Comparison of ENCODE assay signal across 8 cellular contexts in genomic region chr15:59532770-59533379, GRCh38.
DNase-seq lines count a peak whose midpoint lies in the region; ATAC-seq and TF ChIP-seq lines count a peak whose summit lies in the region.

No MANE protein-coding gene starts in this region.

- H3K4me1 ChIP-seq in CD8-positive, alpha-beta T cell (ENCODE audit: insufficient read depth, low read length) = no peaks in the 10 kb centered on the region

- CTCF ChIA-PET in CD8-positive, alpha-beta T cell (lab: Charles Lee) = interaction anchor here (0.6 to 4.0 kb wide), 19 partner anchors 9 to 1489 kb away, joined by 3 to 23 read pairs (median 4); no protein-coding TSS in a partner anchor

- H3K9me3 ChIP-seq in CD8-positive, alpha-beta T cell (ENCODE audit: low read length) = no peaks in the 10 kb centered on the region

- H3K9me3 Mint-ChIP-seq in CD8-positive, alpha-beta T cell = no peaks in the 10 kb centered on the region
- no peaks in the 10 kb centered on the region for H3K9me3 Mint-ChIP-seq in activated naive CD8-positive, alpha-beta T cell treated with anti-CD3 and anti-CD28 coated beads, Interleukin-2, amount 50 U/mL, for 24 hours
- H3K9me3 Mint-ChIP-seq in stimulated activated naive CD8-positive, alpha-beta T cell treated with anti-CD3 and anti-CD28 coated beads, Interleukin-15, amount 100 ng/mL, for 72 hours = no peaks in the 10 kb centered on the region

- H3K27ac Mint-ChIP-seq in CD8-positive, alpha-beta T cell = no peak overlapping the region
- H3K27ac Mint-ChIP-seq in activated naive CD8-positive, alpha-beta T cell treated with anti-CD3 and anti-CD28 coated beads, Interleukin-2, amount 50 U/mL, for 24 hours = no peak overlapping the region
- H3K27ac Mint-ChIP-seq in stimulated activated naive CD8-positive, alpha-beta T cell treated with anti-CD3 and anti-CD28 coated beads, Interleukin-15, amount 100 ng/mL, for 72 hours = no peak overlapping the region

- POLR2A ChIA-PET in CD8-positive, alpha-beta T cell (lab: Charles Lee) = no interaction called here

- peak in 1 of 7 experiments; percentile 18 for DNase-seq in CD8-positive, alpha-beta T cell
- peak; percentile 15 to 69 for DNase-seq in NCI-H524 (lab: John Stamatoyannopoulos, UW)
- peak; percentile 23 for DNase-seq in activated naive CD8-positive, alpha-beta T cell treated with anti-CD3 and anti-CD28 coated beads, Interleukin-2, amount 50 U/mL, for 24 hours
- DNase-seq in iPS-NIHi7 (ENCODE audit: extremely low spot score) = peak; percentile 40
- DNase-seq in stimulated activated naive CD8-positive, alpha-beta T cell treated with anti-CD3 and anti-CD28 coated beads, Interleukin-15, amount 100 ng/mL, for 72 hours = peak; percentile 14 to 22
- no peak for DNase-seq in ecto neural progenitor cell (ENCODE audit: low spot score)

- peak; percentile 80 for TF ChIP-seq CTCF in CD8-positive, alpha-beta T cell (IDR thresholded peaks at IDR 0.05)

- H3K4me3 ChIP-seq in CD8-positive, alpha-beta T cell (ENCODE audit: low read depth, low read length) = no peak overlapping the region

- peaks cover 4% of the 10 kb centered on the region for H3K27me3 Mint-ChIP-seq in CD8-positive, alpha-beta T cell (ENCODE audit: low read depth)
- peaks cover 1% of the 10 kb centered on the region for H3K27me3 Mint-ChIP-seq in activated naive CD8-positive, alpha-beta T cell treated with anti-CD3 and anti-CD28 coated beads, Interleukin-2, amount 50 U/mL, for 24 hours
- peaks cover 19% of the 10 kb centered on the region for H3K27me3 Mint-ChIP-seq in stimulated activated naive CD8-positive, alpha-beta T cell treated with anti-CD3 and anti-CD28 coated beads, Interleukin-15, amount 100 ng/mL, for 72 hours

- intact Hi-C loops in CD8-positive, alpha-beta T cell (cut with DNase I, micrococcal nuclease) = no loop called here

- no peak overlapping the region for H3K27ac ChIP-seq in CD8-positive, alpha-beta T cell (ENCODE audit: low read depth, low read length)

- no peaks in the 10 kb centered on the region for H3K36me3 Mint-ChIP-seq in CD8-positive, alpha-beta T cell
- no peaks in the 10 kb centered on the region for H3K36me3 Mint-ChIP-seq in activated naive CD8-positive, alpha-beta T cell treated with anti-CD3 and anti-CD28 coated beads, Interleukin-2, amount 50 U/mL, for 24 hours (ENCODE audit: low read depth)

- H3K36me3 ChIP-seq in CD8-positive, alpha-beta T cell (ENCODE audit: insufficient read depth, low read length) = no peaks in the 10 kb centered on the region

- no peak overlapping the region for H3K4me3 Mint-ChIP-seq in CD8-positive, alpha-beta T cell
- H3K4me3 Mint-ChIP-seq in activated naive CD8-positive, alpha-beta T cell treated with anti-CD3 and anti-CD28 coated beads, Interleukin-2, amount 50 U/mL, for 24 hours = no peak overlapping the region
- H3K4me3 Mint-ChIP-seq in stimulated activated naive CD8-positive, alpha-beta T cell treated with anti-CD3 and anti-CD28 coated beads, Interleukin-15, amount 100 ng/mL, for 72 hours = no peak overlapping the region

- H3K4me1 Mint-ChIP-seq in CD8-positive, alpha-beta T cell (ENCODE audit: low read depth) = peaks cover 8% of the 10 kb centered on the region
- peaks cover 2% of the 10 kb centered on the region for H3K4me1 Mint-ChIP-seq in activated naive CD8-positive, alpha-beta T cell treated with anti-CD3 and anti-CD28 coated beads, Interleukin-2, amount 50 U/mL, for 24 hours
- H3K4me1 Mint-ChIP-seq in stimulated activated naive CD8-positive, alpha-beta T cell treated with anti-CD3 and anti-CD28 coated beads, Interleukin-15, amount 100 ng/mL, for 72 hours = peaks cover 19% of the 10 kb centered on the region

- no peak for ATAC-seq in CD8-positive, alpha-beta T cell
- ATAC-seq in GM21529 (IDR thresholded peaks at IDR 0.05; ENCODE audit: unreplicated experiment) (peak; percentile 46), GM21619 (IDR thresholded peaks at IDR 0.05; ENCODE audit: unreplicated experiment) (no peak)
- ATAC-seq in activated naive CD8-positive, alpha-beta T cell treated with anti-CD3 and anti-CD28 coated beads, Interleukin-2, amount 50 U/mL, for 24 hours = peak; percentile 36
- peak; percentile 66 for ATAC-seq in stimulated activated naive CD8-positive, alpha-beta T cell treated with anti-CD3 and anti-CD28 coated beads, Interleukin-15, amount 100 ng/mL, for 72 hours

- H3K27me3 ChIP-seq in CD8-positive, alpha-beta T cell (ENCODE audit: insufficient read depth, low read length) = no peaks in the 10 kb centered on the region

Comparison
In these comparisons a context has a peak if more than half of its experiments do, and no peak if none do; other contexts are left out.
1. ATAC-seq: peak in GM21529 (single experiment), activated naive CD8-positive, alpha-beta T cell treated with anti-CD3 and anti-CD28 coated beads, Interleukin-2, amount 50 U/mL, for 24 hours (single experiment) and stimulated activated naive CD8-positive, alpha-beta T cell treated with anti-CD3 and anti-CD28 coated beads, Interleukin-15, amount 100 ng/mL, for 72 hours (single experiment); none in CD8-positive, alpha-beta T cell (single experiment) and GM21619 (single experiment).